ENCODE assay signal across 18 cellular contexts in genomic region chr17:6541886-6542285, GRCh38. TPM values are rescaled to one million over a fixed set of nuclear protein-coding genes. Genes with fewer than 3 reads are reported as not detected.
DNase-seq lines count a peak whose midpoint lies in the region; ATAC-seq and TF ChIP-seq lines count a peak whose summit lies in the region.
"Had no signal": no experiment of that assay in that cellular context is flagged by ENCODE, and none has a peak within 500 bp of the region (broad histone marks: within the 10 kb centered on the region; RNA-seq: fewer than 3 reads in every experiment).

No MANE protein-coding gene starts in this region.

- intact Hi-C loops in posterior vena cava (cut with DNase I): no loop called here

- H4K8ac ChIP-seq in trophoblast cell (ENCODE audit: low read depth, low read length): no peak overlapping the region

- H3K27me3 ChIP-seq in trophoblast cell (ENCODE audit: insufficient read depth, low read length): no peaks in the 10 kb centered on the region
- H3K27me3 ChIP-seq: BLaER1 had no signal

- no peak overlapping the region for H2AFZ ChIP-seq in trophoblast cell (ENCODE audit: insufficient read depth, low read length, poor library complexity)

- H3K4me1 Mint-ChIP-seq in glutamatergic neuron (ENCODE audit: low read depth, unreplicated experiment): peaks cover 17% of the 10 kb centered on the region
- H3K4me1 Mint-ChIP-seq: CD14-positive monocyte; CD4-positive, alpha-beta memory T cell had no signal

- H3K9me3 ChIP-seq in trophoblast cell (ENCODE audit: insufficient read depth, low read depth, low read length): peaks cover 8% of the 10 kb centered on the region

- ATAC-seq in GM18520 (IDR thresholded peaks at IDR 0.05; ENCODE audit: unreplicated experiment): no peak
- ATAC-seq: A549 had no signal

- H3K27ac Mint-ChIP-seq in glutamatergic neuron (ENCODE audit: unreplicated experiment): peak overlapping the region; percentile 56
- H3K27ac Mint-ChIP-seq: CD4-positive, alpha-beta memory T cell had no signal

- H3K4ac ChIP-seq in trophoblast cell (ENCODE audit: low read depth, low read length): no peak overlapping the region

- H2AK5ac ChIP-seq in trophoblast cell (ENCODE audit: low read length): no peak overlapping the region

- no peak overlapping the region for H2BK5ac ChIP-seq in trophoblast cell (ENCODE audit: low read depth, low read length, poor library complexity)

- TF ChIP-seq CTCF in glutamatergic neuron (IDR thresholded peaks at IDR 0.05; ENCODE audit: partially characterized antibody, unreplicated experiment): no peak

- peak overlapping the region; percentile 55 for H3K4me3 Mint-ChIP-seq in glutamatergic neuron (ENCODE audit: unreplicated experiment)
- H3K4me3 Mint-ChIP-seq: CD14-positive monocyte; CD4-positive, alpha-beta memory T cell; H9 had no signal

- H4K91ac ChIP-seq in trophoblast cell (ENCODE audit: low read depth, low read length): no peak overlapping the region

- no peaks in the 10 kb centered on the region for H3K79me2 ChIP-seq in trophoblast cell (ENCODE audit: control insufficient read depth, insufficient read depth, low read length, poor library complexity)

- H3K4me2 ChIP-seq in trophoblast cell (ENCODE audit: low read length): no peak overlapping the region
- H3K4me2 ChIP-seq: A549, BLaER1 had no signal

- no peak overlapping the region for H2BK12ac ChIP-seq in trophoblast cell (ENCODE audit: low read length)

- DNase-seq in NCI-H524 (lab: John Stamatoyannopoulos, UW) (peak; percentile 1 to 46), NCI-H524 treated with DMSO at 0.1 percent for 48 hours (lab: John Stamatoyannopoulos, UW) (no peak), glutamatergic neuron (no peak), posterior vena cava (ENCODE audit: low spot score) (peak; percentile 47), trophoblast cell (no peak), NCI-H748 (lab: John Stamatoyannopoulos, UW; ENCODE audit: unreplicated experiment) (no peak)
- DNase-seq: CD4-positive, alpha-beta memory T cell; DMS153; DMS79; GDM1; GOT3; H9 had no signal

- H3K23ac ChIP-seq in trophoblast cell (ENCODE audit: low read length): no peak overlapping the region

- no peak overlapping the region for H2BK120ac ChIP-seq in trophoblast cell (ENCODE audit: insufficient read depth, low read length, poor library complexity)

- no peaks in the 10 kb centered on the region for H3K79me1 ChIP-seq in trophoblast cell (ENCODE audit: low read length)

- H3K4me1 ChIP-seq in trophoblast cell (ENCODE audit: control insufficient read depth in 1 of 2, insufficient read depth in 2 of 2, low read length in 2 of 2): no peaks in the 10 kb centered on the region
- H3K4me1 ChIP-seq: A549 had no signal

- H3K9ac ChIP-seq in trophoblast cell (ENCODE audit: low read length): no peak overlapping the region
- H3K9ac ChIP-seq: BLaER1 had no signal

- H3K9me3 Mint-ChIP-seq in glutamatergic neuron (ENCODE audit: unreplicated experiment): peaks cover 16% of the 10 kb centered on the region

- H3K14ac ChIP-seq in trophoblast cell (ENCODE audit: low read length): no peak overlapping the region

- peaks cover 20% of the 10 kb centered on the region for H3K27me3 Mint-ChIP-seq in glutamatergic neuron (ENCODE audit: unreplicated experiment)

- H4K12ac ChIP-seq in trophoblast cell (ENCODE audit: low read depth, low read length): no peak overlapping the region

- no peaks in the 10 kb centered on the region for H3K36me3 ChIP-seq in trophoblast cell (ENCODE audit: control insufficient read depth in 1 of 2, insufficient read depth in 2 of 2, low read length in 2 of 2)
- H3K36me3 ChIP-seq: BLaER1 had no signal

- H3K36me3 Mint-ChIP-seq in glutamatergic neuron (ENCODE audit: unreplicated experiment): no peaks in the 10 kb centered on the region
- H3K36me3 Mint-ChIP-seq: CD14-positive monocyte had no signal

- no CpG with 5 or more reads among the region's 4 CpGs for WGBS in trophoblast cell (ENCODE audit: extremely low coverage, insufficient coverage, insufficient read length)

- no peak overlapping the region for H3K27ac ChIP-seq in trophoblast cell (ENCODE audit: low read depth, low read length)
- H3K27ac ChIP-seq: 22Rv1, A549, BLaER1, HL-60 had no signal

- H3K18ac ChIP-seq in trophoblast cell (ENCODE audit: low read length): no peak overlapping the region

- H3K4me3 ChIP-seq in trophoblast cell (ENCODE audit: low read depth, low read length): no peak overlapping the region
- H3K4me3 ChIP-seq: A549, BLaER1 had no signal

RNA-seq across cellular contexts. Expression of gene PITPNM3, which starts 14.5 kb away (rescaled TPM):
- total RNA-seq in glutamatergic neuron (ENCODE audit: unreplicated experiment) (1.4 TPM), posterior vena cava (10 to 100 TPM; 13.4 to 26.6 TPM)
- polyA plus RNA-seq in trophoblast cell (2013): 0.58 and 0.64 TPM in 2 replicates
- polyA plus RNA-seq: CD14-positive monocyte had no signal

Comparison
In these comparisons a context has a peak if more than half of its experiments do, and no peak if none do; other contexts are left out.
1. DNase-seq: peak in NCI-H524 (2 of 2) and posterior vena cava (single experiment); none in NCI-H524 treated with DMSO at 0.1 percent for 48 hours (single experiment), glutamatergic neuron (single experiment), trophoblast cell (0 of 2) and NCI-H748 (single experiment).